In genomic region chrX:115226929-115227328, GRCh38 we compare ENCODE assay signal across 9 cellular contexts. TPM values are rescaled to one million over a fixed set of nuclear protein-coding genes. Genes with fewer than 3 reads are reported as not detected.
A peak's percentile ranks its signal among the peaks of the same experiment; 100 is the strongest.
DNase-seq lines count a peak whose midpoint lies in the region; ATAC-seq, FAIRE-seq and TF ChIP-seq lines count a peak whose summit lies in the region.
"Had no signal": no experiment of that assay in that cellular context is flagged by ENCODE, and none has a peak within 500 bp of the region (broad histone marks: within the 10 kb centered on the region; RNA-seq: fewer than 3 reads in every experiment).

No MANE protein-coding gene starts in this region.

- ATAC-seq in upper lobe of right lung (peak; percentile 60), GM19455 (IDR thresholded peaks at IDR 0.05; ENCODE audit: unreplicated experiment) (no peak), GM21825 (IDR thresholded peaks at IDR 0.05; ENCODE audit: unreplicated experiment) (no peak)

- no peaks in the 10 kb centered on the region for H3K9me3 Mint-ChIP-seq in MCF 10A (ENCODE audit: unreplicated experiment)

- DNase-seq in MCF 10A (ENCODE audit: unreplicated experiment) (peak; percentile 56), breast epithelium (ENCODE audit: low spot score in 2 of 2) (no peak), NCI-H345 (lab: John Stamatoyannopoulos, UW) (peak; percentile 54), epithelial cell of proximal tubule (ENCODE audit: low read depth) (no peak), upper lobe of right lung (no peak), GM12891 (ENCODE audit: insufficient read length, low spot score) (no peak)
- DNase-seq: MV-4-11 had no signal

- peak; percentile 43 for TF ChIP-seq CTCF in MCF 10A (IDR thresholded peaks at IDR 0.05; ENCODE audit: unreplicated experiment)
- no peak for TF ChIP-seq CTCF in breast epithelium (IDR thresholded peaks at IDR 0.05)
- TF ChIP-seq CTCF in epithelial cell of proximal tubule (conservative IDR thresholded peaks at IDR 0.05; ENCODE audit: low read depth, low read length): peak; percentile 69
- TF ChIP-seq CTCF in upper lobe of right lung (IDR thresholded peaks at IDR 0.05): peak; percentile 27

- no peaks in the 10 kb centered on the region for H3K36me3 Mint-ChIP-seq in MCF 10A (ENCODE audit: insufficient read depth, unreplicated experiment)

- no peak for FAIRE-seq in GM12891 (lab: Jason Lieb, UNC)

- H3K9me3 ChIP-seq in breast epithelium (no peaks in the 10 kb centered on the region), upper lobe of right lung (no peaks in the 10 kb centered on the region)

- H3K27ac ChIP-seq in breast epithelium (no peak overlapping the region), upper lobe of right lung (no peak overlapping the region)

- TF ChIP-seq POLR2A in breast epithelium (IDR thresholded peaks at IDR 0.05) (no peak), GM12891 (IDR thresholded peaks at IDR 0.05; ENCODE audit: low read depth, low read length) (no peak)

- no TSS peak for BruUV-seq in MCF 10A (replicated peaks; lab: Mats Ljungman, UMichigan)

- H3K4me3 Mint-ChIP-seq in MCF 10A (ENCODE audit: unreplicated experiment): no peak overlapping the region

- no peak overlapping the region for H3K27ac Mint-ChIP-seq in MCF 10A (ENCODE audit: low read depth, unreplicated experiment)

- peaks cover 0 to 19% of the 10 kb centered on the region in 2 donors for H3K27me3 ChIP-seq in breast epithelium
- no peaks in the 10 kb centered on the region for H3K27me3 ChIP-seq in upper lobe of right lung

- H3K4me3 ChIP-seq in breast epithelium (no peak overlapping the region), epithelial cell of proximal tubule (ENCODE audit: low read depth, low read length) (no peak overlapping the region), upper lobe of right lung (no peak overlapping the region)

- POLR2A ChIA-PET in MCF 10A (lab: Yijun Ruan, JAX): interaction anchor here (1.1 kb wide), 1 partner anchor 58 kb away, joined by 4 read pairs; no protein-coding TSS in a partner anchor

- CTCF ChIA-PET in MCF 10A (lab: Yijun Ruan, JAX): interaction anchor here (0.6 kb wide), 1 partner anchor 462 kb away, joined by 3 read pairs; no protein-coding TSS in a partner anchor

- peaks cover 77% of the 10 kb centered on the region for H3K27me3 Mint-ChIP-seq in MCF 10A (ENCODE audit: insufficient read depth, unreplicated experiment)

- no peaks in the 10 kb centered on the region for H3K4me1 Mint-ChIP-seq in MCF 10A (ENCODE audit: insufficient read depth, unreplicated experiment)

- no peaks in the 10 kb centered on the region for H3K4me1 ChIP-seq in breast epithelium
- H3K4me1 ChIP-seq in upper lobe of right lung: no peaks in the 10 kb centered on the region

- H3K36me3 ChIP-seq in breast epithelium: no peaks in the 10 kb centered on the region
- no peaks in the 10 kb centered on the region for H3K36me3 ChIP-seq in upper lobe of right lung

- intact Hi-C loops in MCF 10A (cut with micrococcal nuclease) (loop anchor here (1.0 to 10.0 kb wide), 3 partner anchors 58 to 465 kb away; no protein-coding TSS in a partner anchor), breast epithelium (cut with DNase I; ENCODE audit: low total_unique reads) (no loop called here), upper lobe of right lung (cut with DNase I) (no loop called here)

TF ChIP-seq in GM12891, 5 proteins besides CTCF, POLR2A, EP300 and RAD21:
- TF ChIP-seq TAF1 (IDR thresholded peaks at IDR 0.05; ENCODE audit: low read depth, low read length) (no peak), POU2F2 (IDR thresholded peaks at IDR 0.05; ENCODE audit: low read depth, low read length) (no peak)
TF ChIP-seq in GM12891: peak in this region for 0.

RNA-seq across cellular contexts. Expression of gene LRCH2, which starts 7.0 kb away (rescaled TPM):
- 0.44 and 0.68 TPM in 2 replicates for total RNA-seq in MCF 10A (2022)
- total RNA-seq in breast epithelium: 1 to 10 TPM; 2.0 to 3.9 (median 2.6) TPM
- total RNA-seq in epithelial cell of proximal tubule: 0.75 and 2.2 TPM in 2 replicates
- 7.1 TPM for total RNA-seq in upper lobe of right lung
- not detected for polyA plus RNA-seq in GM12891 (2012; ENCODE audit: low read depth, missing spikeins)

RNA-seq across cellular contexts. Expression of gene RBMXL3, which starts 37.7 kb away (rescaled TPM):
- not detected in 2 replicates for total RNA-seq in MCF 10A (2022)
- total RNA-seq in breast epithelium: not detected
- total RNA-seq in epithelial cell of proximal tubule: not detected in 2 replicates
- total RNA-seq in upper lobe of right lung: not detected
- not detected for polyA plus RNA-seq in GM12891 (2012; ENCODE audit: low read depth, missing spikeins)

Comparison
In these comparisons a context has a peak if more than half of its experiments do, and no peak if none do; other contexts are left out.
1. DNase-seq: peak in MCF 10A (single experiment) and NCI-H345 (single experiment); none in breast epithelium (0 of 2), epithelial cell of proximal tubule (single experiment), upper lobe of right lung (single experiment) and GM12891 (single experiment).
2. CTCF ChIP-seq: peak in MCF 10A (single experiment), epithelial cell of proximal tubule (single experiment) and upper lobe of right lung (single experiment); none in breast epithelium (0 of 3).